Comparison of ENCODE assay signal across 8 cellular contexts in genomic region chr1:247209306-247209900, GRCh38. TPM values are rescaled to one million over a fixed set of nuclear protein-coding genes. Genes with fewer than 3 reads are reported as not detected.
DNase-seq lines count a peak whose midpoint lies in the region; ATAC-seq and TF ChIP-seq lines count a peak whose summit lies in the region.

No MANE protein-coding gene starts in this region.

- H3K9me3 Mint-ChIP-seq in CD4-positive, CD25-positive, alpha-beta regulatory T cell = peaks cover 0 to 6% (median 0%) of the 10 kb centered on the region in 7 donors
- H3K9me3 Mint-ChIP-seq in dendritic cell treated with granulocyte-macrophage colony-stimulating factor and Interleukin-4, amounts not matched to agents 40 ng/mL and 50 ng/mL, for 4 days = peaks cover 29% of the 10 kb centered on the region
- peaks cover 21% of the 10 kb centered on the region for H3K9me3 Mint-ChIP-seq in nephron progenitor cell

- peaks cover 26% of the 10 kb centered on the region for H3K36me3 ChIP-seq in CD4-positive, CD25-positive, alpha-beta regulatory T cell (ENCODE audit: control insufficient read depth, insufficient read depth, low read length)
- peaks cover 42% of the 10 kb centered on the region for H3K36me3 ChIP-seq in MG63

- H3K36me3 Mint-ChIP-seq in CD4-positive, CD25-positive, alpha-beta regulatory T cell = peaks cover 28% of the 10 kb centered on the region
- peaks cover 63% of the 10 kb centered on the region for H3K36me3 Mint-ChIP-seq in dendritic cell treated with granulocyte-macrophage colony-stimulating factor and Interleukin-4, amounts not matched to agents 40 ng/mL and 50 ng/mL, for 4 days (ENCODE audit: low read depth)
- H3K36me3 Mint-ChIP-seq in nephron progenitor cell (ENCODE audit: low read depth) = peaks cover 38% of the 10 kb centered on the region

- peaks cover 34% of the 10 kb centered on the region for H3K4me1 ChIP-seq in CD4-positive, CD25-positive, alpha-beta regulatory T cell (ENCODE audit: control insufficient read depth, insufficient read depth, low read length, poor library complexity, severe bottlenecking)

- peaks cover 5 to 13% of the 10 kb centered on the region in 2 experiments for H3K9me3 ChIP-seq in CD4-positive, CD25-positive, alpha-beta regulatory T cell (ENCODE audit: control insufficient read depth in 2 of 2, low read length in 2 of 2)
- peaks cover 4% of the 10 kb centered on the region for H3K9me3 ChIP-seq in MG63

- no peak for ATAC-seq in CD4-positive, CD25-positive, alpha-beta regulatory T cell (ENCODE audit: low read depth in 2 of 2)
- ATAC-seq in GM18909 (IDR thresholded peaks at IDR 0.05; ENCODE audit: poor library complexity, unreplicated experiment) = no peak

- DNase-seq in CD4-positive, CD25-positive, alpha-beta regulatory T cell = no peak
- DNase-seq in MG63 = no peak
- no peak for DNase-seq in nephron progenitor cell
- no peak for DNase-seq in NCI-H1930 (lab: John Stamatoyannopoulos, UW)
- DNase-seq in activated effector memory CD4-positive, alpha-beta T cell treated with Interleukin-2 at 50 U/mL for 16 hours = no peak
- no peak for DNase-seq in RPMI8226

- H3K27ac Mint-ChIP-seq in CD4-positive, CD25-positive, alpha-beta regulatory T cell = peak overlapping the region; percentile 69 to 96 (median 86)
- H3K27ac Mint-ChIP-seq in dendritic cell treated with granulocyte-macrophage colony-stimulating factor and Interleukin-4, amounts not matched to agents 40 ng/mL and 50 ng/mL, for 4 days = peak overlapping the region; percentile 97
- H3K27ac Mint-ChIP-seq in nephron progenitor cell = no peak overlapping the region

- peaks cover 23 to 75% (median 56%) of the 10 kb centered on the region in 4 donors for H3K4me1 Mint-ChIP-seq in CD4-positive, CD25-positive, alpha-beta regulatory T cell
- H3K4me1 Mint-ChIP-seq in dendritic cell treated with granulocyte-macrophage colony-stimulating factor and Interleukin-4, amounts not matched to agents 40 ng/mL and 50 ng/mL, for 4 days (ENCODE audit: low read depth) = peaks cover 31% of the 10 kb centered on the region
- peaks cover 19% of the 10 kb centered on the region for H3K4me1 Mint-ChIP-seq in nephron progenitor cell

- no peaks in the 10 kb centered on the region for H3K27me3 Mint-ChIP-seq in CD4-positive, CD25-positive, alpha-beta regulatory T cell
- H3K27me3 Mint-ChIP-seq in dendritic cell treated with granulocyte-macrophage colony-stimulating factor and Interleukin-4, amounts not matched to agents 40 ng/mL and 50 ng/mL, for 4 days = no peaks in the 10 kb centered on the region
- H3K27me3 Mint-ChIP-seq in nephron progenitor cell (ENCODE audit: low read depth, poor library complexity) = no peaks in the 10 kb centered on the region

- no peak for TF ChIP-seq CTCF in nephron progenitor cell (IDR thresholded peaks at IDR 0.05)

- H3K4me3 ChIP-seq in CD4-positive, CD25-positive, alpha-beta regulatory T cell (ENCODE audit: low read depth, low read length) = peak overlapping the region; percentile 91
- H3K4me3 ChIP-seq in MG63 = peak overlapping the region; percentile 77

- peak overlapping the region; percentile 92 to 96 (median 96) for H3K4me3 Mint-ChIP-seq in CD4-positive, CD25-positive, alpha-beta regulatory T cell
- peak overlapping the region; percentile 92 for H3K4me3 Mint-ChIP-seq in dendritic cell treated with granulocyte-macrophage colony-stimulating factor and Interleukin-4, amounts not matched to agents 40 ng/mL and 50 ng/mL, for 4 days
- peak overlapping the region; percentile 94 for H3K4me3 Mint-ChIP-seq in nephron progenitor cell

- H3K27ac ChIP-seq in CD4-positive, CD25-positive, alpha-beta regulatory T cell (ENCODE audit: insufficient read depth, low read length, poor library complexity, severe bottlenecking) = peak overlapping the region; percentile 88

- intact Hi-C loops in dendritic cell treated with granulocyte-macrophage colony-stimulating factor and Interleukin-4, amounts not matched to agents 40 ng/mL and 50 ng/mL, for 4 days (cut with micrococcal nuclease) = no loop called here

- H3K27me3 ChIP-seq in CD4-positive, CD25-positive, alpha-beta regulatory T cell (ENCODE audit: control insufficient read depth, insufficient read depth, low read length) = no peaks in the 10 kb centered on the region
- peaks cover 2% of the 10 kb centered on the region; the same call in 1 of the 2 replicates for H3K27me3 ChIP-seq in MG63

RNA-seq across cellular contexts. Expression of gene ZNF124, which starts 37.6 kb away (rescaled TPM):
- total RNA-seq in CD4-positive, CD25-positive, alpha-beta regulatory T cell = 15.0 TPM
- 1 to 10 TPM; 4.7 to 8.0 (median 6.9) TPM for polyA plus RNA-seq in CD4-positive, CD25-positive, alpha-beta regulatory T cell
- total RNA-seq in MG63 (2014; rRNA removed; shearing (Covaris generic); ENCODE audit: low replicate concordance) = 56.8 and 82.3 TPM in 2 replicates

RNA-seq across cellular contexts. Expression of gene VN1R5, which starts 46.5 kb away (rescaled TPM):
- total RNA-seq in CD4-positive, CD25-positive, alpha-beta regulatory T cell = not detected
- not detected for polyA plus RNA-seq in CD4-positive, CD25-positive, alpha-beta regulatory T cell
- total RNA-seq in MG63 (2014; rRNA removed; shearing (Covaris generic); ENCODE audit: low replicate concordance) = not detected in 2 replicates
